ENCODE assay signal across 20 cellular contexts in the genomic region with DNA sequence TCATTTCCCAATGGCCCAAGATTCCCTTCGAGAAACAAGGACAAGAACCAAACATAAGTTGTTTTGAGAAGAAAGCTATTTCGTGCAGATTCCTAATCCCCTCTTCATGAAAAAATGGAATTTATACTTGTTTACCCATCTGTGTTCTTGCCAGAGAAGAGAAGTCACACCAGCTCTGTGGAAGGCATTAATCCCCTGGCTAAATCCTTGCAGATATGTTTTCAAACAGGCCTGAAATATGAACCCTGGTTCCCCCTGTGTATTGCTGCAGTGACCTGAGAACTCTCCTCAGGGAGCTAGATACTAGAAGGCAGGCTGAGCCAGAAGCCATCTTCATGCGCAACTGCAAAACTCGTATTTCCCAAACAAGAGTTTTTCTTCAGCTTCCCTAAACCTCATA.
"Had no signal": no experiment of that assay in that cellular context is flagged by ENCODE, and none has a peak within 500 bp of the region (broad histone marks: within the 10 kb centered on the region; RNA-seq: fewer than 3 reads in every experiment).

No MANE protein-coding gene starts in this region.

- H3K27me3 ChIP-seq: cardiac muscle cell, esophagus squamous epithelium, gastrocnemius medialis had no signal

- H3K36me3 ChIP-seq: cardiac muscle cell, esophagus squamous epithelium, gastrocnemius medialis had no signal

- H3K4me3 ChIP-seq: cardiac muscle cell, esophagus squamous epithelium, gastrocnemius medialis had no signal

- H3K9me3 ChIP-seq: esophagus squamous epithelium, gastrocnemius medialis had no signal

- H3K4me1 ChIP-seq: gastrocnemius medialis, parathyroid adenoma had no signal

- H3K27ac ChIP-seq: cardiac muscle cell, gastrocnemius medialis, parathyroid adenoma had no signal

- DNase-seq: activated B cell treated with CpG ODN at 0.5 μM for 24 hours; activated CD4-positive, alpha-beta memory T cell treated with anti-CD3 and anti-CD28 coated beads for 36 hours; activated CD4-positive, alpha-beta T cell treated with anti-CD3 and anti-CD28 coated beads for 36 hours; activated effector memory CD4-positive, alpha-beta T cell treated with anti-CD3 and anti-CD28 coated beads, Interleukin-2, amount 50 U/mL, for 16 hours; activated naive CD4-positive, alpha-beta T cell treated with anti-CD3 and anti-CD28 coated beads, Interleukin-2, amount 10 ng/mL, durations not matched to agents 7 days and 5 days; amygdala; cortex of kidney; endodermal cell; esophagus squamous epithelium; gastrocnemius medialis; hypothalamus; nucleus accumbens; stimulated activated CD4-positive, alpha-beta T cell treated with anti-CD3 and anti-CD28 coated beads, Interleukin-2, amount 100 ng/mL, for 48 hours; stimulated activated CD8-positive, alpha-beta memory T cell treated with anti-CD3 and anti-CD28 coated beads, Interleukin-4, amount 100 ng/mL, for 48 hours; stimulated activated naive B cell treated with anti-CD40 and anti-IgM and Interleukin-4, amounts not matched to agents 10 μg/mL and 1 μg/mL and 100 μg/mL, for 72 hours; T-helper 9 cell; trophoblast cell had no signal

- ATAC-seq: activated CD4-positive, alpha-beta T cell treated with anti-CD3 and anti-CD28 coated beads for 36 hours; gastrocnemius medialis; sciatic nerve; stimulated activated naive B cell treated with anti-CD40 and anti-IgM and Interleukin-4, amounts not matched to agents 10 μg/mL and 1 μg/mL and 100 μg/mL, for 72 hours had no signal
